ENCODE assay signal across 11 cellular contexts in genomic region chr4:140018931-140019618, GRCh38.
A peak's percentile ranks its signal among the peaks of the same experiment; 100 is the strongest.
DNase-seq lines count a peak whose midpoint lies in the region; ATAC-seq and TF ChIP-seq lines count a peak whose summit lies in the region.
"Had no signal": no experiment of that assay in that cellular context is flagged by ENCODE, and none has a peak within 500 bp of the region (broad histone marks: within the 10 kb centered on the region; RNA-seq: fewer than 3 reads in every experiment).

No MANE protein-coding gene starts in this region.

- ATAC-seq in mucosa of descending colon = peak; percentile 58
- ATAC-seq in GM21381 (IDR thresholded peaks at IDR 0.05; ENCODE audit: unreplicated experiment) = no peak
- ATAC-seq in HG03097 (IDR thresholded peaks at IDR 0.05; ENCODE audit: low FRiP score, unreplicated experiment) = no peak
- ATAC-seq: stimulated activated naive CD8-positive, alpha-beta T cell treated with anti-CD3 and anti-CD28 coated beads, Interleukin-15, amount 100 ng/mL, for 72 hours had no signal

- H3K36me3 ChIP-seq in Caco-2 (ENCODE audit: control insufficient read depth, insufficient read depth, low read length) (no peaks in the 10 kb centered on the region), mucosa of descending colon (ENCODE audit: low read depth) (no peaks in the 10 kb centered on the region), ascending aorta (no peaks in the 10 kb centered on the region)
- H3K36me3 ChIP-seq: neutrophil had no signal

- POLR2A ChIA-PET in Caco-2 (lab: Charles Lee) = interaction anchor here (1.2 to 2.0 kb wide), 5 partner anchors 10 to 232 kb away, joined by 4 to 11 read pairs (median 7); partner anchors contain the start of gene MAML3

- intact Hi-C loops in Caco-2 (cut with micrococcal nuclease; ENCODE audit: unreplicated experiment) = loop anchor here (1.0 to 10.0 kb wide), 2 partner anchors 118 to 836 kb away; no protein-coding TSS in a partner anchor
- intact Hi-C loops in mucosa of descending colon (cut with DNase I, micrococcal nuclease) = loop anchor here in 1 of 2 donors (10.0 kb wide), 1 partner anchor 136 kb away; the partner anchor contains the start of gene MAML3
- intact Hi-C loops in ascending aorta (cut with DNase I) = no loop called here

- CTCF ChIA-PET in Caco-2 (lab: Charles Lee) = interaction anchor here (1.2 to 1.7 kb wide), 4 partner anchors 10 to 133 kb away, joined by 3 to 10 read pairs (median 7); no protein-coding TSS in a partner anchor

- H3K36me3 Mint-ChIP-seq in Caco-2 (ENCODE audit: insufficient read depth, unreplicated experiment) = peaks cover 22% of the 10 kb centered on the region

- H3K9me3 ChIP-seq in Caco-2 = peaks cover 11% of the 10 kb centered on the region; the same call in 1 of the 2 replicates
- H3K9me3 ChIP-seq in mucosa of descending colon = peaks cover 2% of the 10 kb centered on the region
- H3K9me3 ChIP-seq in ascending aorta = peaks cover 0 to 8% of the 10 kb centered on the region in 2 donors
- H3K9me3 ChIP-seq: neutrophil had no signal

- peak overlapping the region; percentile 66 for H3K27ac Mint-ChIP-seq in Caco-2 (ENCODE audit: unreplicated experiment)
- H3K27ac Mint-ChIP-seq: stimulated activated naive CD8-positive, alpha-beta T cell treated with anti-CD3 and anti-CD28 coated beads, Interleukin-15, amount 100 ng/mL, for 72 hours had no signal

- H3K4me1 ChIP-seq in Caco-2 (peaks cover 50% of the 10 kb centered on the region), mucosa of descending colon (ENCODE audit: low read depth) (peaks cover 29% of the 10 kb centered on the region), ascending aorta (peaks cover 0 to 6% of the 10 kb centered on the region in 2 donors)

- TF ChIP-seq CTCF in Caco-2 (IDR thresholded peaks at IDR 0.05; ENCODE audit: insufficient read depth in 1 of 2, low read depth in 1 of 2, low read length in 1 of 2, severe bottlenecking in 1 of 2, unreplicated experiment in 1 of 2) = no peak
- no peak for TF ChIP-seq CTCF in mucosa of descending colon (IDR thresholded peaks at IDR 0.05)
- TF ChIP-seq CTCF in ascending aorta (IDR thresholded peaks at IDR 0.05) = no peak

- peak overlapping the region; percentile 60 for H3K4me3 Mint-ChIP-seq in Caco-2 (ENCODE audit: unreplicated experiment)
- H3K4me3 Mint-ChIP-seq: stimulated activated naive CD8-positive, alpha-beta T cell treated with anti-CD3 and anti-CD28 coated beads, Interleukin-15, amount 100 ng/mL, for 72 hours had no signal

- no peak overlapping the region for H3K4me3 ChIP-seq in Caco-2 (ENCODE audit: low read depth, low read length)
- no peak overlapping the region for H3K4me3 ChIP-seq in mucosa of descending colon
- H3K4me3 ChIP-seq in ascending aorta = no peak overlapping the region

- no peak overlapping the region for H3K27ac ChIP-seq in ascending aorta
- H3K27ac ChIP-seq: neutrophil had no signal

- H3K27me3 Mint-ChIP-seq in Caco-2 (ENCODE audit: insufficient read depth, unreplicated experiment) = no peaks in the 10 kb centered on the region
- H3K27me3 Mint-ChIP-seq: stimulated activated naive CD8-positive, alpha-beta T cell treated with anti-CD3 and anti-CD28 coated beads, Interleukin-15, amount 100 ng/mL, for 72 hours had no signal

- H3K27me3 ChIP-seq in Caco-2 (replicated peaks; ENCODE audit: control insufficient read depth, insufficient read depth, low read length) (no peaks in the 10 kb centered on the region), ascending aorta (no peaks in the 10 kb centered on the region)
- H3K27me3 ChIP-seq: neutrophil had no signal

- no TSS peak for BruUV-seq in Caco-2 (replicated peaks; lab: Mats Ljungman, UMichigan)

- peak; percentile 44 to 52 for DNase-seq in Caco-2
- peak; percentile 39 for DNase-seq in M059J (ENCODE audit: low read depth)
- peak; percentile 69 for DNase-seq in SHP77 treated with DMSO at 0.1 percent for 48 hours (lab: John Stamatoyannopoulos, UW)
- DNase-seq in mucosa of descending colon = no peak
- DNase-seq in ascending aorta (ENCODE audit: low spot score in 2 of 2) = no peak
- DNase-seq in amygdala (lab: John Stamatoyannopoulos, UW) = no peak
- DNase-seq: activated CD8-positive, alpha-beta memory T cell treated with anti-CD3 and anti-CD28 coated beads for 24 hours; stimulated activated naive CD8-positive, alpha-beta T cell treated with anti-CD3 and anti-CD28 coated beads, Interleukin-15, amount 100 ng/mL, for 72 hours had no signal

- H3K9me3 Mint-ChIP-seq in Caco-2 (ENCODE audit: unreplicated experiment) = no peaks in the 10 kb centered on the region
- H3K9me3 Mint-ChIP-seq: stimulated activated naive CD8-positive, alpha-beta T cell treated with anti-CD3 and anti-CD28 coated beads, Interleukin-15, amount 100 ng/mL, for 72 hours had no signal

- peaks cover 54% of the 10 kb centered on the region for H3K4me1 Mint-ChIP-seq in Caco-2 (ENCODE audit: low read depth, unreplicated experiment)

Comparison
In these comparisons a context has a peak if more than half of its experiments do, and no peak if none do; other contexts are left out.
1. DNase-seq: peak in Caco-2 (2 of 2), M059J (single experiment) and SHP77 treated with DMSO at 0.1 percent for 48 hours (single experiment); none in mucosa of descending colon (0 of 3), ascending aorta (0 of 2) and amygdala (0 of 56).